ENCODE assay signal across 6 cellular contexts in the genomic region with DNA sequence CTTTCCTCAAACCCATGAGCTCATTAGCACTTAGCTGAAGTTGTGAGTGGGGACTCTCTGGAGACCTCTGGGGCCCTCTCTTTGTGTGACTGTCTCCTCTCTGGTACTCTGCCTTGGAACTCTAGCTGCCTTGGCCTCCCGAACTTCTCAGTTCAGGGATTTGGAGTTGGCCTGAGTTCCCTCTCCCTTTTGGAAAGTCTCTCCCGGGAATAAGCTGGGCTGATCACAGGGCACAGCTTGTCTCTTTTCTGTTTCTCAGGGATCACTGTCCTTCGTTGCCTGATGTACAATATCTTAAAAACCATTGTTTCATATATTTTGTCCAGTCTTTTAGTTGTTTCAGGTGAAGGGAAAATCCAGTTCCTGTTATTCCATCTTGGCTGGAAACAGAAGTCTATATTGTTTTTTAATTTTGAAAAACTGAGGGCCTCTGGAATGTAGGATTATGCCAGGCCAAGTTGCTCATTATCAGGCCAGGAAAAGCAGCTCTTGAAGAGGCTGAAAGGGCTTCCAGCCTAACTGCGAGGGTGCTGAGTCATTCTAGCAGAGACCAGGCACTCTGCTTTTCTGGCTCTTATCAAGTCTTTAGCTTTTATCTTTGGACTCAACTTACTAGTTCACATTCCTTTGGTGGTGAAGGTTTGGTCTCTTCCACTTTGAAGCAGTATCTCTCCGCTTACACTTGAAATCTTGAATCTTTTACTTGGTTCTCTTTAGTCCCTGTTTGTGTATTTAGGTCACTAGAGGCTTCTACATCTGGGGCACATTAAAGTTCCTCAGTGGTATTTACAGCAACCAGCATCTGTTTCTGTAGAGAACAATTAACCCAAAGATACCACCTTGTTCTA. TPM values are rescaled to one million over a fixed set of nuclear protein-coding genes. Genes with fewer than 3 reads are reported as not detected.
A peak's percentile ranks its signal among the peaks of the same experiment; 100 is the strongest.
DNase-seq lines count a peak whose midpoint lies in the region; FAIRE-seq and TF ChIP-seq lines count a peak whose summit lies in the region.

No MANE protein-coding gene starts in this region.

- no peak overlapping the region for H3K4me2 ChIP-seq in keratinocyte (ENCODE audit: control insufficient read depth, extremely low read depth, insufficient read depth, low read depth, low read length)

- dilution Hi-C loops in keratinocyte (cut with MboI; ENCODE audit: extremely low pct_ligation_motif_present, low sequenced_read_pairs), result no loop called here

- H3K4me1 ChIP-seq in keratinocyte (ENCODE audit: control insufficient read depth, extremely low read depth, insufficient read depth, low read length), result peaks cover 10% of the 10 kb centered on the region

- peak; percentile 67 for FAIRE-seq in keratinocyte (lab: Jason Lieb, UNC)
- FAIRE-seq in frontal cortex (lab: Jason Lieb, UNC), result no peak

- no peak overlapping the region for H3K27ac ChIP-seq in keratinocyte (ENCODE audit: control insufficient read depth, insufficient read depth, low read length)

- H3K9me1 ChIP-seq in keratinocyte (ENCODE audit: control insufficient read depth, extremely low read depth, insufficient read depth, low read length), result no peaks in the 10 kb centered on the region

- H4K20me1 ChIP-seq in keratinocyte (ENCODE audit: control insufficient read depth, extremely low read depth, insufficient read depth, low read length), result no peaks in the 10 kb centered on the region

- H3K4me3 ChIP-seq in keratinocyte (ENCODE audit: control insufficient read depth in 2 of 3, extremely low read depth in 1 of 3, insufficient read depth in 2 of 3, low read depth in 1 of 3, low read length in 3 of 3), result no peak overlapping the region

- H3K9ac ChIP-seq in keratinocyte (ENCODE audit: control insufficient read depth, extremely low read depth, insufficient read depth, low read length), result no peak overlapping the region

- no peaks in the 10 kb centered on the region for H3K27me3 ChIP-seq in keratinocyte (ENCODE audit: control insufficient read depth, extremely low read depth, insufficient read depth, low read length)

- no peaks in the 10 kb centered on the region for H3K79me2 ChIP-seq in keratinocyte (ENCODE audit: control insufficient read depth, insufficient read depth, low read length)

- no peak for TF ChIP-seq CTCF in keratinocyte (optimal IDR thresholded peaks at IDR 0.05 in 1 of 3, IDR thresholded peaks at IDR 0.05 in 1 of 3, conservative IDR thresholded peaks at IDR 0.05 in 1 of 3; ENCODE audit: extremely low read depth in 1 of 3, insufficient read depth in 2 of 3, low read length in 3 of 3)

- H2AFZ ChIP-seq in keratinocyte (ENCODE audit: control insufficient read depth, low read length), result peak overlapping the region; percentile 70

- H3K9me3 ChIP-seq in keratinocyte (ENCODE audit: control insufficient read depth, low read depth, low read length), result no peaks in the 10 kb centered on the region

- DNase-seq in EH (ENCODE audit: low read depth) (peak; percentile 92), RPMI8226 (peak; percentile 41), keratinocyte (ENCODE audit: low read depth, low spot score) (no peak), frontal cortex (ENCODE audit: low spot score in 2 of 2) (no peak), NCI-H526 (lab: John Stamatoyannopoulos, UW) (no peak)
- DNase-seq in activated effector memory CD4-positive, alpha-beta T cell treated with Interleukin-2 at 50 U/mL for 16 hours, result no peak

- no peaks in the 10 kb centered on the region for H3K36me3 ChIP-seq in keratinocyte (ENCODE audit: control insufficient read depth in 2 of 2, extremely low read depth in 1 of 2, insufficient read depth in 2 of 2, low read length in 2 of 2)

RNA-seq across cellular contexts. Expression of gene RGS3, which starts 8.4 kb away (rescaled TPM):
- polyA plus RNA-seq in keratinocyte, result 19.6 to 23.9 TPM (median 19.6 TPM) in 3 replicates
- 16.7 TPM for polyA plus RNA-seq in keratinocyte (2011; ENCODE audit: low read depth)
- polyA plus RNA-seq in keratinocyte (2011; cell fraction: cytosol; rRNA removed), result 12.9 and 19.5 TPM in 2 replicates
- polyA plus RNA-seq in keratinocyte (2011; cell fraction: nucleus; rRNA removed), result 20.7 and 26.2 TPM in 2 replicates
- 16.0 and 19.9 TPM in 2 replicates for polyA plus RNA-seq in keratinocyte (2012; ENCODE audit: low replicate concordance)
- 12.3 to 21.4 TPM (median 12.4 TPM) in 3 replicates for polyA minus RNA-seq in keratinocyte
- 16.7 TPM for polyA minus RNA-seq in keratinocyte (2011; cell fraction: cytosol; rRNA and poly(A)+ RNA removed)
- 10.0 and 12.7 TPM in 2 replicates for polyA minus RNA-seq in keratinocyte (2011; cell fraction: nucleus; rRNA and poly(A)+ RNA removed)
- 11.4 TPM for total RNA-seq in frontal cortex

RNA-seq across cellular contexts. Expression of gene C9orf43, which starts 44.6 kb away (rescaled TPM):
- polyA plus RNA-seq in keratinocyte, result 0.75 to 0.91 TPM (median 0.89 TPM) in 3 replicates
- 0.92 TPM for polyA plus RNA-seq in keratinocyte (2011; ENCODE audit: low read depth)
- 0.91 and 1.1 TPM in 2 replicates for polyA plus RNA-seq in keratinocyte (2011; cell fraction: cytosol; rRNA removed)
- polyA plus RNA-seq in keratinocyte (2011; cell fraction: nucleus; rRNA removed), result 0.51 and 1.0 TPM in 2 replicates
- 0.30 and 0.34 TPM in 2 replicates for polyA plus RNA-seq in keratinocyte (2012; ENCODE audit: low replicate concordance)
- 0.49 to 2.2 TPM in 2 of 3 replicates, not detected in the other for polyA minus RNA-seq in keratinocyte
- polyA minus RNA-seq in keratinocyte (2011; cell fraction: cytosol; rRNA and poly(A)+ RNA removed), result not detected
- 0.53 and 0.54 TPM in 2 replicates for polyA minus RNA-seq in keratinocyte (2011; cell fraction: nucleus; rRNA and poly(A)+ RNA removed)
- total RNA-seq in frontal cortex, result 1.2 TPM

RNA-seq across cellular contexts. Expression of gene POLE3, which starts 44.7 kb away (rescaled TPM):
- 52.0 to 77.2 TPM (median 69.0 TPM) in 3 replicates for polyA plus RNA-seq in keratinocyte
- 40.8 TPM for polyA plus RNA-seq in keratinocyte (2011; ENCODE audit: low read depth)
- 48.1 and 84.8 TPM in 2 replicates for polyA plus RNA-seq in keratinocyte (2011; cell fraction: cytosol; rRNA removed)
- 24.1 and 32.3 TPM in 2 replicates for polyA plus RNA-seq in keratinocyte (2011; cell fraction: nucleus; rRNA removed)
- 28.4 and 49.3 TPM in 2 replicates for polyA plus RNA-seq in keratinocyte (2012; ENCODE audit: low replicate concordance)
- polyA minus RNA-seq in keratinocyte, result 18.0 to 43.8 TPM (median 31.2 TPM) in 3 replicates
- 23.8 TPM for polyA minus RNA-seq in keratinocyte (2011; cell fraction: cytosol; rRNA and poly(A)+ RNA removed)
- 5.3 and 10.2 TPM in 2 replicates for polyA minus RNA-seq in keratinocyte (2011; cell fraction: nucleus; rRNA and poly(A)+ RNA removed)
- 39.5 TPM for total RNA-seq in frontal cortex

RNA-seq across cellular contexts. Expression of gene ALAD, which starts 54.1 kb away (rescaled TPM):
- polyA plus RNA-seq in keratinocyte, result 6.7 to 9.3 TPM (median 9.0 TPM) in 3 replicates
- 1.9 TPM for polyA plus RNA-seq in keratinocyte (2011; ENCODE audit: low read depth)
- 4.6 and 6.5 TPM in 2 replicates for polyA plus RNA-seq in keratinocyte (2011; cell fraction: cytosol; rRNA removed)
- polyA plus RNA-seq in keratinocyte (2011; cell fraction: nucleus; rRNA removed), result 10.9 and 11.2 TPM in 2 replicates
- polyA plus RNA-seq in keratinocyte (2012; ENCODE audit: low replicate concordance), result 5.8 and 14.0 TPM in 2 replicates
- 5.0 to 17.5 TPM (median 7.0 TPM) in 3 replicates for polyA minus RNA-seq in keratinocyte
- polyA minus RNA-seq in keratinocyte (2011; cell fraction: cytosol; rRNA and poly(A)+ RNA removed), result 6.7 TPM
- polyA minus RNA-seq in keratinocyte (2011; cell fraction: nucleus; rRNA and poly(A)+ RNA removed), result 3.8 and 6.4 TPM in 2 replicates
- total RNA-seq in frontal cortex, result 11.4 TPM

Comparison
In these comparisons a context has a peak if more than half of its experiments do, and no peak if none do; other contexts are left out.
1. DNase-seq: peak in EH (single experiment) and RPMI8226 (single experiment); none in keratinocyte (single experiment), frontal cortex (0 of 2), NCI-H526 (0 of 2) and activated effector memory CD4-positive, alpha-beta T cell treated with Interleukin-2 at 50 U/mL for 16 hours (single experiment).